In genomic region chr11:65066805-65067291, GRCh38 we compare ENCODE assay signal across 16 cellular contexts. TPM values are rescaled to one million over a fixed set of nuclear protein-coding genes. Genes with fewer than 3 reads are reported as not detected.
DNase-seq lines count a peak whose midpoint lies in the region; ATAC-seq and TF ChIP-seq lines count a peak whose summit lies in the region.
"Had no signal": no experiment of that assay in that cellular context is flagged by ENCODE, and none has a peak within 500 bp of the region (broad histone marks: within the 10 kb centered on the region; RNA-seq: fewer than 3 reads in every experiment).

No MANE protein-coding gene starts in this region.

- no peaks in the 10 kb centered on the region for H3K9me3 ChIP-seq in neural progenitor cell (ENCODE audit: low read depth)
- H3K9me3 ChIP-seq: ovary had no signal

- peaks cover 8% of the 10 kb centered on the region for H3F3A ChIP-seq in neural progenitor cell (ENCODE audit: low read depth)

- H3K4me3 ChIP-seq in neural progenitor cell, result no peak overlapping the region
- H3K4me3 ChIP-seq: K562, ovary, smooth muscle cell had no signal

- DNase-seq in NCI-H1417 (lab: John Stamatoyannopoulos, UW) (peak; percentile 67 to 93 (median 77)), NCI-H526 (lab: John Stamatoyannopoulos, UW) (peak; percentile 11 to 58), neural progenitor cell (ENCODE audit: low spot score) (peak; percentile 37), RWPE1 (ENCODE audit: low spot score) (no peak)
- DNase-seq: activated CD4-positive, CD25-positive, alpha-beta regulatory T cell treated with anti-CD3 and anti-CD28 coated beads, Interleukin-2, amount 50 U/mL, for 72 hours; activated T-cell treated with anti-CD3 and anti-CD28 coated beads, Interleukin-2, amount 50 U/mL, for 1 hour; CD4-positive, CD25-positive, alpha-beta regulatory T cell; central memory CD4-positive, alpha-beta T cell; foreskin melanocyte; kidney; NCI-H1694; ovary had no signal

- no peaks in the 10 kb centered on the region for H3K27me3 ChIP-seq in neural progenitor cell
- H3K27me3 ChIP-seq: ovary had no signal

- no peaks in the 10 kb centered on the region for H3K36me3 Mint-ChIP-seq in neural progenitor cell
- H3K36me3 Mint-ChIP-seq: CD4-positive, CD25-positive, alpha-beta regulatory T cell had no signal

- H3K4me1 ChIP-seq in neural progenitor cell, result peaks cover 15% of the 10 kb centered on the region

- peak overlapping the region; percentile 68 for H2AFZ ChIP-seq in neural progenitor cell (replicated peaks)

- no peak for ATAC-seq in HG03378 (IDR thresholded peaks at IDR 0.05; ENCODE audit: unreplicated experiment)

- H3K36me3 ChIP-seq in neural progenitor cell, result no peaks in the 10 kb centered on the region
- H3K36me3 ChIP-seq: ovary had no signal

- no peak overlapping the region for H3K27ac Mint-ChIP-seq in neural progenitor cell
- H3K27ac Mint-ChIP-seq: CD4-positive, CD25-positive, alpha-beta regulatory T cell had no signal

- H3K9me3 Mint-ChIP-seq in neural progenitor cell, result no peaks in the 10 kb centered on the region
- H3K9me3 Mint-ChIP-seq: CD4-positive, CD25-positive, alpha-beta regulatory T cell had no signal

- H3K4me1 Mint-ChIP-seq in neural progenitor cell, result peaks cover 2% of the 10 kb centered on the region
- H3K4me1 Mint-ChIP-seq: CD4-positive, CD25-positive, alpha-beta regulatory T cell had no signal

- CTCF ChIA-PET in RWPE1 (lab: Yijun Ruan, JAX), result no interaction called here

- H3K4me2 ChIP-seq in neural progenitor cell, result peak overlapping the region; percentile 27
- H3K4me2 ChIP-seq: smooth muscle cell had no signal

- H4K20me1 ChIP-seq in neural progenitor cell (ENCODE audit: low read depth), result no peaks in the 10 kb centered on the region

- POLR2A ChIA-PET in RWPE1 (lab: Yijun Ruan, JAX; ENCODE audit: low non-redundant PET), result no interaction called here

- no peak overlapping the region for H3K9ac ChIP-seq in neural progenitor cell

- TF ChIP-seq CTCF in neural progenitor cell (IDR thresholded peaks at IDR 0.05), result no peak
- no peak for TF ChIP-seq CTCF in RWPE1 (conservative IDR thresholded peaks at IDR 0.05; ENCODE audit: low read depth)

- H3K27me3 Mint-ChIP-seq in neural progenitor cell (ENCODE audit: insufficient read depth, low read depth), result peaks cover under 1% of the 10 kb centered on the region

- H3K27ac ChIP-seq in neural progenitor cell (no peak overlapping the region), RWPE1 (no peak overlapping the region)
- H3K27ac ChIP-seq: ovary had no signal

- H3K79me2 ChIP-seq in neural progenitor cell (ENCODE audit: low read depth), result no peaks in the 10 kb centered on the region

- H3K4me3 Mint-ChIP-seq in neural progenitor cell, result no peak overlapping the region
- H3K4me3 Mint-ChIP-seq: CD4-positive, CD25-positive, alpha-beta regulatory T cell had no signal

RNA-seq across cellular contexts. Expression of gene NAALADL1, which starts 8.5 kb away (rescaled TPM):
- total RNA-seq in neural progenitor cell (ENCODE audit: low replicate concordance), result 0.80 and 3.0 TPM in 2 replicates
- total RNA-seq: G401 had no signal

RNA-seq across cellular contexts. Expression of gene CDCA5, which starts 17.0 kb away (rescaled TPM):
- total RNA-seq in neural progenitor cell (ENCODE audit: low replicate concordance), result 46.7 and 57.3 TPM in 2 replicates

RNA-seq across cellular contexts. Expression of gene ZFPL1, which starts 17.2 kb away (rescaled TPM):
- 12.6 and 36.1 TPM in 2 replicates for total RNA-seq in neural progenitor cell (ENCODE audit: low replicate concordance)

RNA-seq across cellular contexts. Expression of gene SAC3D1, which starts 25.8 kb away (rescaled TPM):
- 3.0 and 13.2 TPM in 2 replicates for total RNA-seq in neural progenitor cell (ENCODE audit: low replicate concordance)

RNA-seq across cellular contexts. Expression of gene VPS51, which starts 29.2 kb away (rescaled TPM):
- total RNA-seq in neural progenitor cell (ENCODE audit: low replicate concordance), result 80.4 and 252 TPM in 2 replicates
